ENCODE assay signal across 12 cellular contexts in the genomic region with DNA sequence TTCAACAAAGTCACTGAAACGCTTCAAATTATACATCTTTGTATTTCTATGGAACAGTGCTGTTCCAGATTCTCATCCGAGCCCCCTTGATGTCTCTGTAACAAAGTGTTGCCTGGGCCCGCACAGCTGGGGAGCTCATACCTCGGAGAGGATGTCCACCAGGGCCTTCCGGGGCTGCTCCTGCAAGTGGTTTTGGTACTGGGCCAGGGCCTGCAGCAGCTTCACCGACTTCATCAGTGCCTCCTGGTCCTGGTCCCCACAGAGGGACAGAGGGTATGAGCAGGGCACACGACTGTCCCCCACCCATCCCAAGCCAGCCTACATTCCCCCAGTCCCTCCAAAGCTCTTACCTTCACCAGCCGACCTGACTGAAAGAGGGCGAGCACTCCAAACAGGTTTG. TPM values are rescaled to one million over a fixed set of nuclear protein-coding genes. Genes with fewer than 3 reads are reported as not detected.
DNase-seq lines count a peak whose midpoint lies in the region; ATAC-seq, FAIRE-seq and TF ChIP-seq lines count a peak whose summit lies in the region.
"Had no signal": no experiment of that assay in that cellular context is flagged by ENCODE, and none has a peak within 500 bp of the region (broad histone marks: within the 10 kb centered on the region; RNA-seq: fewer than 3 reads in every experiment).

No MANE protein-coding gene starts in this region.

- no peak for TF ChIP-seq CTCF in DND-41 (IDR thresholded peaks at IDR 0.05; ENCODE audit: borderline replicate concordance, extremely low read depth, low read length, poor library complexity, severe bottlenecking)
- TF ChIP-seq CTCF in Loucy (conservative IDR thresholded peaks at IDR 0.05; ENCODE audit: low read length): no peak
- TF ChIP-seq CTCF in neural crest cell (conservative IDR thresholded peaks at IDR 0.05): no peak
- TF ChIP-seq CTCF in D721Med (IDR thresholded peaks at IDR 0.05; ENCODE audit: insufficient read depth, missing control alignments): no peak

- DNase-seq in DND-41 (no peak), neural crest cell (ENCODE audit: low read depth, low spot score) (no peak), DMS79 treated with DMSO at 0.1 percent for 48 hours (lab: John Stamatoyannopoulos, UW) (no peak), D721Med (ENCODE audit: insufficient read length, low spot score) (no peak)
- no peak for DNase-seq in central memory CD8-positive, alpha-beta T cell (ENCODE audit: low spot score in 2 of 2)
- DNase-seq in stimulated activated CD4-positive, alpha-beta T cell treated with anti-CD3 and anti-CD28 coated beads, Interleukin-2, amount 100 ng/mL, for 24 hours: no peak
- DNase-seq: NCI-H1930; stimulated activated CD4-positive, alpha-beta T cell treated with anti-CD3 and anti-CD28 coated beads, Interleukin-4, amount 100 ng/mL, for 24 hours had no signal

- H3K4me3 Mint-ChIP-seq in central memory CD8-positive, alpha-beta T cell: peak overlapping the region; percentile 89
- H3K4me3 Mint-ChIP-seq in neural crest cell: peak overlapping the region; percentile 93

- no peak overlapping the region for H2AFZ ChIP-seq in DND-41 (ENCODE audit: low read depth, low read length)
- no peak overlapping the region for H2AFZ ChIP-seq in Loucy (ENCODE audit: low read length)

- H3K9me3 ChIP-seq in DND-41 (ENCODE audit: insufficient read depth, low read length, severe bottlenecking): no peaks in the 10 kb centered on the region
- H3K9me3 ChIP-seq in Loucy (ENCODE audit: insufficient read depth, low read depth, low read length): no peaks in the 10 kb centered on the region

- H3K79me2 ChIP-seq in DND-41 (ENCODE audit: insufficient read depth, low read length) (peaks cover 45% of the 10 kb centered on the region), Loucy (ENCODE audit: insufficient read depth, low read length) (peaks cover 35% of the 10 kb centered on the region)

- no peaks in the 10 kb centered on the region for H3K9me2 ChIP-seq in Loucy (replicated peaks; ENCODE audit: low read depth, low read length)

- H4K20me1 ChIP-seq in DND-41 (ENCODE audit: insufficient read depth, low read length): peaks cover 26% of the 10 kb centered on the region; the same call in 1 of the 2 replicates
- peaks cover 8% of the 10 kb centered on the region for H4K20me1 ChIP-seq in Loucy (ENCODE audit: insufficient read depth, low read length, poor library complexity, severe bottlenecking)

- H3K27ac ChIP-seq in DND-41 (ENCODE audit: low read length): 0 out of 2 replicates have a peak overlapping the region, but pooled peaks have one; percentile 31

- no peaks in the 10 kb centered on the region for H3F3A ChIP-seq in Loucy (ENCODE audit: low read depth)

- peaks cover 30% of the 10 kb centered on the region for H3K4me1 ChIP-seq in DND-41 (ENCODE audit: insufficient read depth, low read length)
- peaks cover 29% of the 10 kb centered on the region for H3K4me1 ChIP-seq in Loucy (ENCODE audit: insufficient read depth, low read length, poor library complexity, severe bottlenecking)

- no peaks in the 10 kb centered on the region for H3K9me3 Mint-ChIP-seq in central memory CD8-positive, alpha-beta T cell
- no peaks in the 10 kb centered on the region for H3K9me3 Mint-ChIP-seq in neural crest cell

- no peak overlapping the region for H3K27ac Mint-ChIP-seq in central memory CD8-positive, alpha-beta T cell (ENCODE audit: low read depth)
- H3K27ac Mint-ChIP-seq in neural crest cell (ENCODE audit: unreplicated experiment): no peak overlapping the region

- FAIRE-seq in D721Med (lab: Jason Lieb, UNC): no peak
- FAIRE-seq: colon had no signal

- H3K4me3 ChIP-seq in DND-41 (ENCODE audit: low read depth in 1 of 2, low read length in 2 of 2) (peak overlapping the region; percentile 92 to 95; a peak in 3 of 4 replicates), Loucy (ENCODE audit: low read length, poor library complexity, severe bottlenecking) (peak overlapping the region; percentile 86)

- H3K4me2 ChIP-seq in DND-41 (ENCODE audit: insufficient read depth, low read length): peak overlapping the region; percentile 99
- H3K4me2 ChIP-seq in Loucy (ENCODE audit: low read depth, low read length, poor library complexity, severe bottlenecking): peak overlapping the region; percentile 93

- H3K27me3 Mint-ChIP-seq in central memory CD8-positive, alpha-beta T cell: no peaks in the 10 kb centered on the region
- H3K27me3 Mint-ChIP-seq in neural crest cell (ENCODE audit: low read depth): no peaks in the 10 kb centered on the region

- ATAC-seq in DND-41 (ENCODE audit: insufficient read depth, low read depth): no peak
- no peak for ATAC-seq in central memory CD8-positive, alpha-beta T cell (replicated peaks; ENCODE audit: extremely low read depth, poor library complexity, severe bottlenecking)
- no peak for ATAC-seq in GM21381 (IDR thresholded peaks at IDR 0.05; ENCODE audit: unreplicated experiment)
- ATAC-seq: left lobe of liver had no signal

- peaks cover 27% of the 10 kb centered on the region for H3K4me1 Mint-ChIP-seq in central memory CD8-positive, alpha-beta T cell
- H3K4me1 Mint-ChIP-seq in neural crest cell: peaks cover 26% of the 10 kb centered on the region

- H3K36me3 ChIP-seq in DND-41 (ENCODE audit: insufficient read depth, low read length) (peaks cover 61% of the 10 kb centered on the region), Loucy (ENCODE audit: insufficient read depth, low read length) (peaks cover 11% of the 10 kb centered on the region; the same call in 1 of the 2 replicates)

- H3K27me3 ChIP-seq in DND-41 (ENCODE audit: insufficient read depth, low read length, poor library complexity) (no peaks in the 10 kb centered on the region), Loucy (ENCODE audit: insufficient read depth, low read length, poor library complexity, severe bottlenecking) (no peaks in the 10 kb centered on the region)

- H3K9ac ChIP-seq in DND-41 (ENCODE audit: low read depth, low read length): peak overlapping the region; percentile 86
- H3K9ac ChIP-seq in Loucy (ENCODE audit: low read depth, low read length, poor library complexity, severe bottlenecking): peak overlapping the region; percentile 93

- peaks cover 32% of the 10 kb centered on the region for H3K36me3 Mint-ChIP-seq in central memory CD8-positive, alpha-beta T cell (ENCODE audit: insufficient read depth)
- H3K36me3 Mint-ChIP-seq in neural crest cell (ENCODE audit: low read depth): peaks cover 3% of the 10 kb centered on the region

RNA-seq across cellular contexts. Expression of gene MYBBP1A, which starts 1.5 kb away (rescaled TPM):
- total RNA-seq in neural crest cell: 67.0 and 69.3 TPM in 2 replicates

RNA-seq across cellular contexts. Expression of gene GGT6, which starts 6.7 kb away (rescaled TPM):
- not detected in 2 replicates for total RNA-seq in neural crest cell

RNA-seq across cellular contexts. Expression of gene SMTNL2, which starts 30.7 kb away (rescaled TPM):
- 1.1 and 1.4 TPM in 2 replicates for total RNA-seq in neural crest cell
- total RNA-seq: left lobe of liver had no signal

RNA-seq across cellular contexts. Expression of gene SPNS2, which starts 55.0 kb away (rescaled TPM):
- 3.8 and 4.3 TPM in 2 replicates for total RNA-seq in neural crest cell
